In the genomic region with DNA sequence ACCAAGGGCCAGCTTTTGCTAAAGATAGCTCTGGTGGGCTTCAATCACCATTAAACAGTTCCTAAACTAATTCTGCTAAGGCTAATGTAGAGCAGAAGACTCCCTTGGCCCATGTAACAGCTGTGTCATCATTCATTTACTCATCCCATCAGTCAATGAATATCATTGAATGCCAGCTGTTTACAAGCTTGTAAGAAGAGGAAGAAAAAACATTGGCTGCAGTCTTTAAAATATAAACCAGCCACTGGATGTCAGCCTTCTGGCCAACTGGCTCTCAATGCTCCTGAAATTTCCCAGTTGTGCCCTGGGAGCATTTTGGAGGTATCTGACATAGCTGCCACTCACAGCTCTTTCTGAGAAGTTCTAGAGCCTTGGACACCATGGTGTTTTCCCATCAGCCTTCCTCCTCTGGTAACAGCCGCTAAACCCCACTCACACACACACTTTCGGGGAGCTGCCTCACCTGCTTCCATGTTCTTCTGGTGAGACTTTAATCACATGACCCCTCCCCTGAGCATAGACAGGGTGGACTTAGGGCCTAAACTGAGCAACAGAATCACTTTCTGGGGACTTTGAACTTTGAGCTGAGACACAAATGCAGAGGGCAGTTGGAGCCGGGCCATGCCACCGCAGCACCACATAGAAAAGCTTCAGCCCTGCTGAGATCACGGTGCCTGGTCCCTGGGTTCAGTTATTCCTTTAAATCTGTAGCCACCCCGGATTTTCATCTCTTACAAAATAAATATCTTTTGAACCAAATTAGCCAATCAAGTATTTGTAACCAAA, we compare ENCODE assay signal across 1 cellular context.
TF ChIP-seq lines count a peak whose summit lies in the region.

No MANE protein-coding gene starts in this region.

TF ChIP-seq in GM23338, 12 proteins besides CTCF, POLR2A, EP300 and RAD21:
- TF ChIP-seq, protein P1, sequence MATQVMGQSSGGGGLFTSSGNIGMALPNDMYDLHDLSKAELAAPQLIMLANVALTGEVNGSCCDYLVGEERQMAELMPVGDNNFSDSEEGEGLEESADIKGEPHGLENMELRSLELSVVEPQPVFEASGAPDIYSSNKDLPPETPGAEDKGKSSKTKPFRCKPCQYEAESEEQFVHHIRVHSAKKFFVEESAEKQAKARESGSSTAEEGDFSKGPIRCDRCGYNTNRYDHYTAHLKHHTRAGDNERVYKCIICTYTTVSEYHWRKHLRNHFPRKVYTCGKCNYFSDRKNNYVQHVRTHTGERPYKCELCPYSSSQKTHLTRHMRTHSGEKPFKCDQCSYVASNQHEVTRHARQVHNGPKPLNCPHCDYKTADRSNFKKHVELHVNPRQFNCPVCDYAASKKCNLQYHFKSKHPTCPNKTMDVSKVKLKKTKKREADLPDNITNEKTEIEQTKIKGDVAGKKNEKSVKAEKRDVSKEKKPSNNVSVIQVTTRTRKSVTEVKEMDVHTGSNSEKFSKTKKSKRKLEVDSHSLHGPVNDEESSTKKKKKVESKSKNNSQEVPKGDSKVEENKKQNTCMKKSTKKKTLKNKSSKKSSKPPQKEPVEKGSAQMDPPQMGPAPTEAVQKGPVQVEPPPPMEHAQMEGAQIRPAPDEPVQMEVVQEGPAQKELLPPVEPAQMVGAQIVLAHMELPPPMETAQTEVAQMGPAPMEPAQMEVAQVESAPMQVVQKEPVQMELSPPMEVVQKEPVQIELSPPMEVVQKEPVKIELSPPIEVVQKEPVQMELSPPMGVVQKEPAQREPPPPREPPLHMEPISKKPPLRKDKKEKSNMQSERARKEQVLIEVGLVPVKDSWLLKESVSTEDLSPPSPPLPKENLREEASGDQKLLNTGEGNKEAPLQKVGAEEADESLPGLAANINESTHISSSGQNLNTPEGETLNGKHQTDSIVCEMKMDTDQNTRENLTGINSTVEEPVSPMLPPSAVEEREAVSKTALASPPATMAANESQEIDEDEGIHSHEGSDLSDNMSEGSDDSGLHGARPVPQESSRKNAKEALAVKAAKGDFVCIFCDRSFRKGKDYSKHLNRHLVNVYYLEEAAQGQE (IDR thresholded peaks at IDR 0.05; ENCODE audit: unreplicated experiment) = no peak
- TF ChIP-seq CREB1 (CRISPR knock-in tag; IDR thresholded peaks at IDR 0.05; ENCODE audit: low read depth) (no peak), EZH2phosphoT487 (IDR thresholded peaks at IDR 0.05; ENCODE audit: unreplicated experiment) (no peak), ZNF462 (CRISPR knock-in tag; IDR thresholded peaks at IDR 0.05) (no peak), ZNF114 (CRISPR knock-in tag; IDR thresholded peaks at IDR 0.05) (no peak)
